2 cellular contexts compared by ENCODE assay signal in genomic region chr12:118315821-118316220, GRCh38.
TF ChIP-seq lines count a peak whose summit lies in the region.

No MANE protein-coding gene starts in this region.

TF ChIP-seq in SK-N-SH treated with all-trans-retinoic acid at 6 μM for 48 hours, 23 proteins besides CTCF, POLR2A, EP300 and RAD21 (continued from another document):
- no peak for TF ChIP-seq TSHZ2 (CRISPR knock-in tag; IDR thresholded peaks at IDR 0.05)
- TF ChIP-seq CREB5 (CRISPR knock-in tag; IDR thresholded peaks at IDR 0.05; ENCODE audit: low read depth), result no peak
- TF ChIP-seq RARB (CRISPR knock-in tag; IDR thresholded peaks at IDR 0.05), result no peak
- TF ChIP-seq TCF4 (CRISPR knock-in tag; IDR thresholded peaks at IDR 0.05; ENCODE audit: borderline replicate concordance), result no peak
- no peak for TF ChIP-seq CSRNP3 (CRISPR knock-in tag; IDR thresholded peaks at IDR 0.05)
- no peak for TF ChIP-seq ISL1 (CRISPR knock-in tag; IDR thresholded peaks at IDR 0.05)

TF ChIP-seq in SK-N-SH, 30 proteins besides CTCF, POLR2A, EP300 and RAD21 (continued from another document):
- TF ChIP-seq ZBTB33 (IDR thresholded peaks at IDR 0.05; ENCODE audit: borderline replicate concordance, low read depth) (no peak), GATA2 (CRISPR knock-in tag; IDR thresholded peaks at IDR 0.05) (no peak), SIN3A (IDR thresholded peaks at IDR 0.05; ENCODE audit: borderline replicate concordance, low read depth, low read length) (no peak)
